In the genomic region with DNA sequence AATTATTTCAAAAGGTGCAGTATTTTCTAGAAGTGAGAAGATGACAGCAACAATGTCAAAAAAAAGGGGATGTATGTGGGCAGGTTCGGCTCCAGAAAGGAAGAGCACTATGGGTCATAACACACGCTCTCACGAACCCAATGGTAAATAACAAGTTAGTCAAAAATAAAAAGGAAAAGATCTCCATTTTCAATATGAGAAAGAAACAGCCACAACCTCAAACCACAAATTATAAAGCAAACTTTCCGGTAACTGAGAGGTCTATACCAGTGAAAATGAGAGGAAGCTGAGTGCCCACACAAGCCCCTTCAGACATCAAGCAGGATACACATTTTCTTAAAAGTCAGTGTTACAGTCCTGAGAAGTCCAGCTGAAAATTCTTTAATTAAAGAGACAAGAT, we compare ENCODE assay signal across 12 cellular contexts.
DNase-seq lines count a peak whose midpoint lies in the region; ATAC-seq, FAIRE-seq and TF ChIP-seq lines count a peak whose summit lies in the region.
"Had no signal": no experiment of that assay in that cellular context is flagged by ENCODE, and none has a peak within 500 bp of the region (broad histone marks: within the 10 kb centered on the region; RNA-seq: fewer than 3 reads in every experiment).

No MANE protein-coding gene starts in this region.

- no peaks in the 10 kb centered on the region for H3K27me3 ChIP-seq in CD8-positive, alpha-beta T cell (ENCODE audit: insufficient read depth, low read length)
- H3K27me3 ChIP-seq: tibial artery had no signal

- H3K9me3 Mint-ChIP-seq in CD8-positive, alpha-beta T cell, result no peaks in the 10 kb centered on the region
- peaks cover 37% of the 10 kb centered on the region for H3K9me3 Mint-ChIP-seq in activated CD4-positive, alpha-beta memory T cell treated with anti-CD3 and anti-CD28 coated beads, Interleukin-2, amount 10 ng/mL, durations not matched to agents 7 days and 5 days

- no peaks in the 10 kb centered on the region for H3K36me3 Mint-ChIP-seq in CD8-positive, alpha-beta T cell
- H3K36me3 Mint-ChIP-seq in activated CD4-positive, alpha-beta memory T cell treated with anti-CD3 and anti-CD28 coated beads, Interleukin-2, amount 10 ng/mL, durations not matched to agents 7 days and 5 days (ENCODE audit: low read depth), result peaks cover 54% of the 10 kb centered on the region

- H3K36me3 ChIP-seq in CD8-positive, alpha-beta T cell (ENCODE audit: insufficient read depth, low read length), result no peaks in the 10 kb centered on the region
- H3K36me3 ChIP-seq: tibial artery had no signal

- FAIRE-seq in RCC 7860 (lab: Jason Lieb, UNC), result no peak

- POLR2A ChIA-PET in CD8-positive, alpha-beta T cell (lab: Charles Lee), result no interaction called here
- POLR2A ChIA-PET in activated CD4-positive, alpha-beta memory T cell treated with anti-CD3 and anti-CD28 coated beads, Interleukin-2, amount 10 ng/mL, durations not matched to agents 7 days and 5 days (lab: Charles Lee), result interaction anchor here (0.7 kb wide), 1 partner anchor 32 kb away, joined by 4 read pairs; no protein-coding TSS in a partner anchor

- intact Hi-C loops in CD8-positive, alpha-beta T cell (cut with DNase I, micrococcal nuclease), result no loop called here
- intact Hi-C loops in posterior cingulate gyrus (cut with DNase I), result no loop called here

- no peaks in the 10 kb centered on the region for H3K9me3 ChIP-seq in CD8-positive, alpha-beta T cell (ENCODE audit: low read length)
- H3K9me3 ChIP-seq: tibial artery had no signal

- peaks cover 10% of the 10 kb centered on the region for H3K4me1 ChIP-seq in CD8-positive, alpha-beta T cell (ENCODE audit: insufficient read depth, low read length)
- H3K4me1 ChIP-seq: tibial artery had no signal

- no peak for DNase-seq in CD8-positive, alpha-beta T cell
- peak; percentile 35 for DNase-seq in activated CD4-positive, alpha-beta memory T cell treated with anti-CD3 and anti-CD28 coated beads, Interleukin-2, amount 10 ng/mL, durations not matched to agents 7 days and 5 days
- DNase-seq in NCI-H2196 (lab: John Stamatoyannopoulos, UW; ENCODE audit: unreplicated experiment) (no peak), posterior cingulate gyrus (no peak), RCC 7860 (ENCODE audit: low spot score) (no peak)
- DNase-seq: NCI-H1930, tibial artery had no signal

- peaks cover 13% of the 10 kb centered on the region for H3K4me1 Mint-ChIP-seq in CD8-positive, alpha-beta T cell (ENCODE audit: low read depth)
- H3K4me1 Mint-ChIP-seq in activated CD4-positive, alpha-beta memory T cell treated with anti-CD3 and anti-CD28 coated beads, Interleukin-2, amount 10 ng/mL, durations not matched to agents 7 days and 5 days, result peaks cover 41% of the 10 kb centered on the region

- H3K27ac Mint-ChIP-seq in CD8-positive, alpha-beta T cell, result peak overlapping the region; percentile 4
- H3K27ac Mint-ChIP-seq in activated CD4-positive, alpha-beta memory T cell treated with anti-CD3 and anti-CD28 coated beads, Interleukin-2, amount 10 ng/mL, durations not matched to agents 7 days and 5 days, result peak overlapping the region; percentile 81

- ATAC-seq in CD8-positive, alpha-beta T cell, result no peak
- ATAC-seq in GM19023 (IDR thresholded peaks at IDR 0.05; ENCODE audit: unreplicated experiment) (peak; percentile 72), HG02938 (IDR thresholded peaks at IDR 0.05; ENCODE audit: unreplicated experiment) (peak; percentile 89), GM21526 (IDR thresholded peaks at IDR 0.05; ENCODE audit: low FRiP score, unreplicated experiment) (no peak)

- TF ChIP-seq CTCF in CD8-positive, alpha-beta T cell (IDR thresholded peaks at IDR 0.05), result no peak

- H3K4me3 Mint-ChIP-seq in CD8-positive, alpha-beta T cell, result peak overlapping the region; percentile 12
- peak overlapping the region; percentile 22 for H3K4me3 Mint-ChIP-seq in activated CD4-positive, alpha-beta memory T cell treated with anti-CD3 and anti-CD28 coated beads, Interleukin-2, amount 10 ng/mL, durations not matched to agents 7 days and 5 days

- H3K27ac ChIP-seq in CD8-positive, alpha-beta T cell (ENCODE audit: low read depth, low read length), result no peak overlapping the region
- H3K27ac ChIP-seq: C4-2B, tibial artery had no signal

- no peak overlapping the region for H3K4me3 ChIP-seq in CD8-positive, alpha-beta T cell (ENCODE audit: low read depth, low read length)
- H3K4me3 ChIP-seq: smooth muscle cell, tibial artery had no signal

- no peaks in the 10 kb centered on the region for H3K27me3 Mint-ChIP-seq in CD8-positive, alpha-beta T cell (ENCODE audit: low read depth)
- H3K27me3 Mint-ChIP-seq in activated CD4-positive, alpha-beta memory T cell treated with anti-CD3 and anti-CD28 coated beads, Interleukin-2, amount 10 ng/mL, durations not matched to agents 7 days and 5 days, result peaks cover 2% of the 10 kb centered on the region

- CTCF ChIA-PET in CD8-positive, alpha-beta T cell (lab: Charles Lee), result interaction anchor here (0.7 kb wide), 1 partner anchor 16 kb away, joined by 3 read pairs; no protein-coding TSS in a partner anchor
- CTCF ChIA-PET in activated CD4-positive, alpha-beta memory T cell treated with anti-CD3 and anti-CD28 coated beads, Interleukin-2, amount 10 ng/mL, durations not matched to agents 7 days and 5 days (lab: Charles Lee), result no interaction called here

Comparison
In these comparisons a context has a peak if more than half of its experiments do, and no peak if none do; other contexts are left out.
1. ATAC-seq: peak in GM19023 (single experiment) and HG02938 (single experiment); none in CD8-positive, alpha-beta T cell (single experiment) and GM21526 (single experiment).